ENCODE assay signal across 12 cellular contexts in the genomic region with DNA sequence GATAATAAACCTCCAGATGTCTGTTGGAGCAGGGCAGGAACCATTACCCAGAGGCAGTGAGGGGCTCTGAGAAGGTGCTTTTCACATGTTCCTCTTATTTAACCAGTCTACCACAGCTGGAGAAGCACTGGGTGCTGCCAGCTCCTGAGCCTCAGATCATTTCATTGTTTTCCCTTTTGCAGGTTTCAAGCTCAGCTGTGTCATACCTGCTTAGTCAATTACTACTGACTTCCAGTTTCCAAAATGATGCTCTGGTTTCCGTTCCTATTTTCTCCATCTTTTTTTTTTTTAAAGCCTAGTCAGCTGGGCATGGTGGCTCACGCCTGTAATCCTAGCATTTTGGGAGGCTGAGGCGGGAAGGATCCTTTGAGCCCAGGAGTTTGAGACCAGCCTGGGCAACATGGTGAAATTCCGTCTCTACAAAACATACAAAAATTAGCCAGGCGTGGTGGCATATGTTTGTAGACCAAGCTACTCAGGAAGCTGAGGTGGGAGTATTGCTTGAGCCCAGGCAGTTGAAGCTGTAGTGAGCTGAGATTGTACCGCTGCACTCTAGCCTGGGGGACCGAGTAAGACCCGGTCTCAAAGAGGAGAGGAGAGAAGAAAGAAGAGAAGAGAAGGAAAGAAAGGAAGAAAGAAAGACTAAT. TPM values are rescaled to one million over a fixed set of nuclear protein-coding genes. Genes with fewer than 3 reads are reported as not detected.
A peak's percentile ranks its signal among the peaks of the same experiment; 100 is the strongest.
DNase-seq lines count a peak whose midpoint lies in the region; ATAC-seq and TF ChIP-seq lines count a peak whose summit lies in the region.
"Had no signal": no experiment of that assay in that cellular context is flagged by ENCODE, and none has a peak within 500 bp of the region (broad histone marks: within the 10 kb centered on the region; RNA-seq: fewer than 3 reads in every experiment).

No MANE protein-coding gene starts in this region.

- no peaks in the 10 kb centered on the region for H4K20me1 ChIP-seq in PC-3 (ENCODE audit: low read length)

- H3K4me1 Mint-ChIP-seq in activated CD4-positive, alpha-beta T cell treated with anti-CD3 and anti-CD28 coated beads, Interleukin-2, amount 10 ng/mL, durations not matched to agents 24 days and 14 days: peaks cover 73% of the 10 kb centered on the region
- H3K4me1 Mint-ChIP-seq in activated T-helper 17 cell treated with anti-CD3 and anti-CD28 coated beads, Interleukin-2, amount 50 U/mL, for 72 hours: peaks cover 50% of the 10 kb centered on the region
- H3K4me1 Mint-ChIP-seq in progenitor cell of endocrine pancreas (ENCODE audit: low read depth): peaks cover 2% of the 10 kb centered on the region

- H3K27ac ChIP-seq in PC-3 (ENCODE audit: low read length) (no peak overlapping the region), left lung (peak overlapping the region in 1 of 2 donors; percentile 18)

- no peak overlapping the region for H2AFZ ChIP-seq in PC-3 (ENCODE audit: low read length)

- CTCF ChIA-PET in PC-3 (lab: Charles Lee): no interaction called here

- no peak overlapping the region for H3K4me3 ChIP-seq in PC-3 (ENCODE audit: low read length)
- no peak overlapping the region for H3K4me3 ChIP-seq in left lung

- H3K4me2 ChIP-seq in PC-3 (ENCODE audit: low read length): no peak overlapping the region

- no peak for DNase-seq in activated CD4-positive, alpha-beta T cell treated with anti-CD3 and anti-CD28 coated beads, Interleukin-2, amount 10 ng/mL, durations not matched to agents 24 days and 14 days
- no peak for DNase-seq in activated CD4-positive, alpha-beta T cell treated with anti-CD3 and anti-CD28 coated beads for 4 hours
- no peak for DNase-seq in progenitor cell of endocrine pancreas (ENCODE audit: low spot score, unreplicated experiment)
- no peak for DNase-seq in left cardiac atrium
- no peak for DNase-seq in PC-3
- no peak for DNase-seq in left lung
- DNase-seq: activated effector memory CD4-positive, alpha-beta T cell treated with anti-CD3 and anti-CD28 coated beads, Interleukin-2, amount 50 U/mL, for 16 hours; KG1; NCI-H2081 had no signal

- peaks cover 81% of the 10 kb centered on the region for H3K36me3 Mint-ChIP-seq in activated CD4-positive, alpha-beta T cell treated with anti-CD3 and anti-CD28 coated beads, Interleukin-2, amount 10 ng/mL, durations not matched to agents 24 days and 14 days (ENCODE audit: low read depth)
- peaks cover 96% of the 10 kb centered on the region for H3K36me3 Mint-ChIP-seq in activated T-helper 17 cell treated with anti-CD3 and anti-CD28 coated beads, Interleukin-2, amount 50 U/mL, for 72 hours (ENCODE audit: low read depth)
- peaks cover 22% of the 10 kb centered on the region for H3K36me3 Mint-ChIP-seq in progenitor cell of endocrine pancreas (ENCODE audit: insufficient read depth)

- H3K79me2 ChIP-seq in PC-3 (ENCODE audit: low read length): peaks cover 47% of the 10 kb centered on the region

- BruUV-seq in PC-3 (replicated peaks; lab: Mats Ljungman, UMichigan): no TSS peak

- H3K9ac ChIP-seq in PC-3 (ENCODE audit: low read length): no peak overlapping the region

- no peaks in the 10 kb centered on the region for H3K27me3 Mint-ChIP-seq in activated CD4-positive, alpha-beta T cell treated with anti-CD3 and anti-CD28 coated beads, Interleukin-2, amount 10 ng/mL, durations not matched to agents 24 days and 14 days
- H3K27me3 Mint-ChIP-seq in activated T-helper 17 cell treated with anti-CD3 and anti-CD28 coated beads, Interleukin-2, amount 50 U/mL, for 72 hours: no peaks in the 10 kb centered on the region
- H3K27me3 Mint-ChIP-seq in progenitor cell of endocrine pancreas: no peaks in the 10 kb centered on the region

- POLR2A ChIA-PET in PC-3 (lab: Charles Lee; ENCODE audit: unreplicated experiment): no interaction called here

- H3K27me3 ChIP-seq in PC-3 (ENCODE audit: low read length) (no peaks in the 10 kb centered on the region), left lung (no peaks in the 10 kb centered on the region)

- no peak for TF ChIP-seq CTCF in progenitor cell of endocrine pancreas (IDR thresholded peaks at IDR 0.05; ENCODE audit: unreplicated experiment)
- TF ChIP-seq CTCF in PC-3 (conservative IDR thresholded peaks at IDR 0.05; ENCODE audit: low read depth, low read length): no peak
- no peak for TF ChIP-seq CTCF in left lung (IDR thresholded peaks at IDR 0.05)

- peak overlapping the region; percentile 80 for H3K4me3 Mint-ChIP-seq in activated CD4-positive, alpha-beta T cell treated with anti-CD3 and anti-CD28 coated beads, Interleukin-2, amount 10 ng/mL, durations not matched to agents 24 days and 14 days
- peak overlapping the region; percentile 86 for H3K4me3 Mint-ChIP-seq in activated T-helper 17 cell treated with anti-CD3 and anti-CD28 coated beads, Interleukin-2, amount 50 U/mL, for 72 hours
- H3K4me3 Mint-ChIP-seq in progenitor cell of endocrine pancreas (ENCODE audit: low read depth): no peak overlapping the region

- H3K4me1 ChIP-seq in PC-3 (ENCODE audit: insufficient read depth, low read length) (peaks cover 41% of the 10 kb centered on the region), left lung (peaks cover 8 to 82% of the 10 kb centered on the region in 2 donors)

- H3F3A ChIP-seq in PC-3 (ENCODE audit: low read length, unreplicated experiment): no peaks in the 10 kb centered on the region

- H3K27ac Mint-ChIP-seq in activated CD4-positive, alpha-beta T cell treated with anti-CD3 and anti-CD28 coated beads, Interleukin-2, amount 10 ng/mL, durations not matched to agents 24 days and 14 days: peak overlapping the region; percentile 97
- H3K27ac Mint-ChIP-seq in activated T-helper 17 cell treated with anti-CD3 and anti-CD28 coated beads, Interleukin-2, amount 50 U/mL, for 72 hours: peak overlapping the region; percentile 96
- peak overlapping the region; percentile 26 for H3K27ac Mint-ChIP-seq in progenitor cell of endocrine pancreas

- H3K36me3 ChIP-seq in PC-3 (ENCODE audit: low read depth, low read length) (peaks cover 45% of the 10 kb centered on the region), left lung (peaks cover 0 to 100% of the 10 kb centered on the region in 2 donors)

- intact Hi-C loops in activated CD4-positive, alpha-beta T cell treated with anti-CD3 and anti-CD28 coated beads, Interleukin-2, amount 10 ng/mL, durations not matched to agents 24 days and 14 days (cut with micrococcal nuclease): loop anchor here (2.0 to 10.0 kb wide), 3 partner anchors 15 to 619 kb away; a partner anchor contains a TSS
- intact Hi-C loops in left cardiac atrium (cut with DNase I) (no loop called here), PC-3 (cut with micrococcal nuclease) (no loop called here), left lung (cut with DNase I) (loop anchor here (10.0 kb wide), 2 partner anchors 51 to 139 kb away; a partner anchor contains a TSS)

- ATAC-seq in HG03066 (IDR thresholded peaks at IDR 0.05; ENCODE audit: low read depth, unreplicated experiment) (peak; percentile 47), left cardiac atrium (no peak), PC-3 (no peak), left lung (no peak)
- ATAC-seq in activated T-helper 17 cell treated with anti-CD3 and anti-CD28 coated beads, Interleukin-2, amount 50 U/mL, for 72 hours (replicated peaks): peak; percentile 54
- ATAC-seq: Panc1 had no signal

- H3K9me3 Mint-ChIP-seq in activated CD4-positive, alpha-beta T cell treated with anti-CD3 and anti-CD28 coated beads, Interleukin-2, amount 10 ng/mL, durations not matched to agents 24 days and 14 days: no peaks in the 10 kb centered on the region
- peaks cover 3% of the 10 kb centered on the region for H3K9me3 Mint-ChIP-seq in activated T-helper 17 cell treated with anti-CD3 and anti-CD28 coated beads, Interleukin-2, amount 50 U/mL, for 72 hours
- H3K9me3 Mint-ChIP-seq in progenitor cell of endocrine pancreas (ENCODE audit: low read depth): no peaks in the 10 kb centered on the region

- H3K9me3 ChIP-seq in PC-3 (ENCODE audit: low read length) (no peaks in the 10 kb centered on the region), left lung (no peaks in the 10 kb centered on the region)

- no peaks in the 10 kb centered on the region for H3K9me2 ChIP-seq in PC-3 (replicated peaks; ENCODE audit: low read length)

RNA-seq across cellular contexts. Expression of a gene that starts 6.7 kb away (rescaled TPM):
- 239 and 260 TPM in 2 replicates for total RNA-seq in activated CD4-positive, alpha-beta T cell treated with anti-CD3 and anti-CD28 coated beads, Interleukin-2, amount 10 ng/mL, durations not matched to agents 24 days and 14 days
- total RNA-seq in activated T-helper 17 cell treated with anti-CD3 and anti-CD28 coated beads, Interleukin-2, amount 50 U/mL, for 72 hours: 100 to 1,000 TPM; 152 to 161 TPM
- total RNA-seq in progenitor cell of endocrine pancreas (111 and 115 TPM in 2 replicates), left cardiac atrium (100 to 1,000 TPM; 170 to 179 TPM), PC-3 (2014; rRNA removed) (305 and 401 TPM in 2 replicates), left lung (100 to 1,000 TPM; 148 to 206 TPM)

RNA-seq across cellular contexts. Expression of a gene that starts 8.6 kb away (rescaled TPM):
- total RNA-seq in activated CD4-positive, alpha-beta T cell treated with anti-CD3 and anti-CD28 coated beads, Interleukin-2, amount 10 ng/mL, durations not matched to agents 24 days and 14 days: 512 and 516 TPM in 2 replicates
- total RNA-seq in activated T-helper 17 cell treated with anti-CD3 and anti-CD28 coated beads, Interleukin-2, amount 50 U/mL, for 72 hours: 100 to 1,000 TPM in 1 of 2 donors, 10 to 100 TPM in 1; 55.6 to 617 TPM
- total RNA-seq in progenitor cell of endocrine pancreas: 22.1 and 23.2 TPM in 2 replicates
- 10 to 100 TPM; 23.0 to 81.5 TPM for total RNA-seq in left cardiac atrium
- total RNA-seq in PC-3 (2014; rRNA removed): 1,173 and 1,198 TPM in 2 replicates
- 10 to 100 TPM; 36.1 to 77.0 TPM for total RNA-seq in left lung

RNA-seq across cellular contexts. Expression of a gene that starts 15.6 kb away (rescaled TPM):
- 1,084 and 1,089 TPM in 2 replicates for total RNA-seq in activated CD4-positive, alpha-beta T cell treated with anti-CD3 and anti-CD28 coated beads, Interleukin-2, amount 10 ng/mL, durations not matched to agents 24 days and 14 days
- 1,000 to 10,000 TPM; 1,139 to 1,437 TPM for total RNA-seq in activated T-helper 17 cell treated with anti-CD3 and anti-CD28 coated beads, Interleukin-2, amount 50 U/mL, for 72 hours
- total RNA-seq in progenitor cell of endocrine pancreas: 1,227 and 1,272 TPM in 2 replicates
- 100 to 1,000 TPM; 276 to 303 TPM for total RNA-seq in left cardiac atrium
- total RNA-seq in PC-3 (2014; rRNA removed): 1,245 and 1,398 TPM in 2 replicates
- total RNA-seq in left lung: 100 to 1,000 TPM; 409 to 602 TPM

RNA-seq across cellular contexts. Expression of a gene that starts 18.7 kb away (rescaled TPM):
- total RNA-seq in activated CD4-positive, alpha-beta T cell treated with anti-CD3 and anti-CD28 coated beads, Interleukin-2, amount 10 ng/mL, durations not matched to agents 24 days and 14 days: 93.9 and 97.2 TPM in 2 replicates
- total RNA-seq in activated T-helper 17 cell treated with anti-CD3 and anti-CD28 coated beads, Interleukin-2, amount 50 U/mL, for 72 hours: 10 to 100 TPM; 57.4 to 82.1 TPM
- 58.5 and 67.6 TPM in 2 replicates for total RNA-seq in progenitor cell of endocrine pancreas
- 10 to 100 TPM; 19.1 to 25.6 TPM for total RNA-seq in left cardiac atrium
- 19.6 and 24.9 TPM in 2 replicates for total RNA-seq in PC-3 (2014; rRNA removed)
- 10 to 100 TPM; 28.2 to 38.6 TPM for total RNA-seq in left lung

RNA-seq across cellular contexts. Expression of a gene that starts 45.0 kb away (rescaled TPM):
- total RNA-seq in activated CD4-positive, alpha-beta T cell treated with anti-CD3 and anti-CD28 coated beads, Interleukin-2, amount 10 ng/mL, durations not matched to agents 24 days and 14 days: 20.2 and 20.5 TPM in 2 replicates
- total RNA-seq in activated T-helper 17 cell treated with anti-CD3 and anti-CD28 coated beads, Interleukin-2, amount 50 U/mL, for 72 hours: 10 to 100 TPM; 26.0 to 36.9 TPM
- total RNA-seq in progenitor cell of endocrine pancreas: 35.5 and 37.9 TPM in 2 replicates
- 1 to 10 TPM; 5.3 to 6.3 TPM for total RNA-seq in left cardiac atrium
- total RNA-seq in PC-3 (2014; rRNA removed): 8.5 and 14.8 TPM in 2 replicates
- 10 to 100 TPM; 13.1 to 17.4 TPM for total RNA-seq in left lung

Comparison
In these comparisons a context has a peak if more than half of its experiments do, and no peak if none do; other contexts are left out.
1. H3K27ac Mint-ChIP-seq: peak in every context shown above with its lines; median percentile 97 in activated CD4-positive, alpha-beta T cell treated with anti-CD3 and anti-CD28 coated beads, Interleukin-2, amount 10 ng/mL, durations not matched to agents 24 days and 14 days; 96 in activated T-helper 17 cell treated with anti-CD3 and anti-CD28 coated beads, Interleukin-2, amount 50 U/mL, for 72 hours; 26 in progenitor cell of endocrine pancreas.
2. ATAC-seq: peak in HG03066 (single experiment) and activated T-helper 17 cell treated with anti-CD3 and anti-CD28 coated beads, Interleukin-2, amount 50 U/mL, for 72 hours (single experiment); none in left cardiac atrium (0 of 2), PC-3 (single experiment) and left lung (single experiment).
3. intact Hi-C loops: an anchor here in activated CD4-positive, alpha-beta T cell treated with anti-CD3 and anti-CD28 coated beads, Interleukin-2, amount 10 ng/mL, durations not matched to agents 24 days and 14 days (2.0 to 10.0 kb wide) and left lung (10.0 kb wide); none called in left cardiac atrium and PC-3.